Comparison of ENCODE assay signal across 16 cellular contexts in genomic region chr10:129956902-129957673, GRCh38. TPM values are rescaled to one million over a fixed set of nuclear protein-coding genes. Genes with fewer than 3 reads are reported as not detected.
DNase-seq lines count a peak whose midpoint lies in the region; ATAC-seq and TF ChIP-seq lines count a peak whose summit lies in the region.
"Had no signal": no experiment of that assay in that cellular context is flagged by ENCODE, and none has a peak within 500 bp of the region (broad histone marks: within the 10 kb centered on the region; RNA-seq: fewer than 3 reads in every experiment).

No MANE protein-coding gene starts in this region.

- DNase-seq in NCI-H1092 treated with DMSO at 0.1 percent for 48 hours (lab: John Stamatoyannopoulos, UW), result peak; percentile 35
- no peak for DNase-seq in NCI-H1092 (lab: John Stamatoyannopoulos, UW)
- peak; percentile 33 to 69 for DNase-seq in NCI-H1930 (lab: John Stamatoyannopoulos, UW)
- DNase-seq in left ventricle myocardium inferior, result no peak
- DNase-seq in sciatic nerve (ENCODE audit: low spot score), result peak; percentile 36
- no peak for DNase-seq in ecto neural progenitor cell (ENCODE audit: low spot score)
- no peak for DNase-seq in T-helper 9 cell
- DNase-seq in NCI-H1048 (lab: John Stamatoyannopoulos, UW), result no peak
- DNase-seq: 8988T; activated CD4-positive, alpha-beta T cell treated with anti-CD3 and anti-CD28 coated beads for 36 hours; activated naive CD8-positive, alpha-beta T cell treated with anti-CD3 and anti-CD28 coated beads, Interleukin-2, amount 50 U/mL, for 24 hours; CD4-positive, CD25-positive, alpha-beta regulatory T cell; naive B cell; NCI-H524 treated with DMSO at 0.1 percent for 48 hours; sigmoid colon; stimulated activated naive B cell treated with anti-CD40 and anti-IgM and Interleukin-4, amounts not matched to agents 10 μg/mL and 1 μg/mL and 100 μg/mL, for 72 hours had no signal

- peak overlapping the region; percentile 93 for H3K27ac ChIP-seq in left ventricle myocardium inferior (replicated peaks)
- H3K27ac ChIP-seq: sigmoid colon had no signal

- H3K27me3 ChIP-seq in left ventricle myocardium inferior (ENCODE audit: low read depth), result peaks cover 89% of the 10 kb centered on the region

- TF ChIP-seq CTCF in left ventricle myocardium inferior (IDR thresholded peaks at IDR 0.05; ENCODE audit: borderline replicate concordance), result no peak

- ATAC-seq in sciatic nerve, result no peak
- ATAC-seq: activated CD4-positive, alpha-beta T cell treated with anti-CD3 and anti-CD28 coated beads for 36 hours; activated naive CD8-positive, alpha-beta T cell treated with anti-CD3 and anti-CD28 coated beads, Interleukin-2, amount 50 U/mL, for 24 hours; stimulated activated naive B cell treated with anti-CD40 and anti-IgM and Interleukin-4, amounts not matched to agents 10 μg/mL and 1 μg/mL and 100 μg/mL, for 72 hours had no signal

- peaks cover 53% of the 10 kb centered on the region for H3K4me1 ChIP-seq in left ventricle myocardium inferior

- no peaks in the 10 kb centered on the region for H3K9me3 ChIP-seq in left ventricle myocardium inferior (replicated peaks)
- H3K9me3 ChIP-seq: sigmoid colon had no signal

- H3K4me3 ChIP-seq in left ventricle myocardium inferior, result peak overlapping the region; percentile 75
- H3K4me3 ChIP-seq: sigmoid colon had no signal

- intact Hi-C loops in left ventricle myocardium inferior (cut with micrococcal nuclease) (no loop called here), sciatic nerve (cut with DNase I) (no loop called here)

- no peaks in the 10 kb centered on the region for H3K36me3 ChIP-seq in left ventricle myocardium inferior
- H3K36me3 ChIP-seq: sigmoid colon had no signal

RNA-seq across cellular contexts. Expression of gene EBF3, which starts 7.0 kb away (rescaled TPM):
- 6.2 TPM for total RNA-seq in left ventricle myocardium inferior
- total RNA-seq in sciatic nerve, result 38.9 TPM
- total RNA-seq: activated CD4-positive, alpha-beta T cell treated with anti-CD3 and anti-CD28 coated beads for 36 hours; CD4-positive, CD25-positive, alpha-beta regulatory T cell had no signal

Comparison
In these comparisons a context has a peak if more than half of its experiments do, and no peak if none do; other contexts are left out.
1. DNase-seq: peak in NCI-H1092 treated with DMSO at 0.1 percent for 48 hours (single experiment), NCI-H1930 (2 of 2) and sciatic nerve (single experiment); none in NCI-H1092 (single experiment), left ventricle myocardium inferior (single experiment), ecto neural progenitor cell (single experiment), T-helper 9 cell (single experiment) and NCI-H1048 (single experiment).